ENCODE assay signal across 23 cellular contexts in the genomic region with DNA sequence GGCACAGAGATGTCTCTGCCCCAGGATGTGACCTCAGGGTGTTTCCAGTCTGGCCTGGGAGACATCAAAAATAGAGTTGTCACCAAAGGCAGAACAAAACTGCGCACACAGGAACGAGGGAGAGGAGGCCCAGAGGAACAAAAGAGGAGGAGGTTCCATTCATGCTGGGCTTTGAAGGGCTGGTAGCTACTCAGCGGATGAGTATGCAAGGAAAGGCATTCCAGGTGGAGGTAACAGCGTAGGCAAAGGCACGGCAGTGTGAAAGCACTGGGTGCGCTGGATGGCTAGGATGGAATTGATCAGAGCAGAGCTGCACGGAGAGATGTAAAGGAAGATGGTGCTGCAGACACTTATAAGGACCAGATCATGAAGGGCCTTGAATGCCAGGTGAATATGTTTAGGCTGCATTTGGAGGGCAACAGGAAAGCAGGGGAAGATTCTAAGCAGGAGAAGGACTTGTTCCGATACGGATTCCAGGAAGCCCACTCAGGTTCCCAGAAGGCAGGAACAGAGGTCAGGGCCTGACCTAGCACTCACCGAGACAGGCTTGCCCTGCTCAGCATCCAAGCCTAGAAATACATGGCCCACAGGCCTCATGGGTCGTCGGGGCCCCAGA. TPM values are rescaled to one million over a fixed set of nuclear protein-coding genes. Genes with fewer than 3 reads are reported as not detected.
DNase-seq lines count a peak whose midpoint lies in the region; ATAC-seq and TF ChIP-seq lines count a peak whose summit lies in the region.
"Had no signal": no experiment of that assay in that cellular context is flagged by ENCODE, and none has a peak within 500 bp of the region (broad histone marks: within the 10 kb centered on the region; RNA-seq: fewer than 3 reads in every experiment).

No MANE protein-coding gene starts in this region.

- H3K4me3 Mint-ChIP-seq in H9, result no peak overlapping the region
- H3K4me3 Mint-ChIP-seq in natural killer cell treated with Interleukin-12 subunit alpha and Interleukin-12 subunit beta and Interleukin-15 and Interleukin-18, amount 100 ng/mL, for 72 hours, result peak overlapping the region; percentile 13
- no peak overlapping the region for H3K4me3 Mint-ChIP-seq in stimulated activated naive B cell treated with anti-CD40 and anti-IgM and Interleukin-4, amounts not matched to agents 10 μg/mL and 1 μg/mL and 100 μg/mL, for 72 hours
- H3K4me3 Mint-ChIP-seq: CD4-positive, alpha-beta T cell had no signal

- no peak overlapping the region for H2BK20ac ChIP-seq in H9 (ENCODE audit: low read depth, low read length, poor library complexity, severe bottlenecking)

- H3K56ac ChIP-seq in H9 (ENCODE audit: insufficient read length, low read depth, low read length), result peak overlapping the region; percentile 5

- DNase-seq in H9 (no peak), caudate nucleus (lab: John Stamatoyannopoulos, UW) (no peak), COR-L47 (lab: John Stamatoyannopoulos, UW) (no peak), AG20443 (ENCODE audit: low spot score) (no peak), BE2C (no peak), mucosa of descending colon (no peak)
- DNase-seq in natural killer cell treated with Interleukin-12 subunit alpha and Interleukin-12 subunit beta and Interleukin-15 and Interleukin-18, amount 100 ng/mL, for 72 hours (ENCODE audit: low spot score), result no peak
- no peak for DNase-seq in stimulated activated naive B cell treated with anti-CD40 and anti-IgM and Interleukin-4, amounts not matched to agents 10 μg/mL and 1 μg/mL and 100 μg/mL, for 72 hours
- DNase-seq: Calu3; CD4-positive, alpha-beta T cell; DMS53; EL; GOT3; KG1; MV-4-11; NCI-H1417; NCI-H187 treated with DMSO at 0.1 percent for 48 hours; NCI-H226; NCI-H524; NCI-H82; SHP77 treated with DMSO at 0.1 percent for 48 hours had no signal

- H3K4me1 ChIP-seq in H9 (ENCODE audit: insufficient read depth, low read length), result peaks cover 3% of the 10 kb centered on the region; the same call in 1 of the 2 replicates
- peaks cover 15% of the 10 kb centered on the region for H3K4me1 ChIP-seq in BE2C
- no peaks in the 10 kb centered on the region for H3K4me1 ChIP-seq in mucosa of descending colon (ENCODE audit: low read depth)

- no CpG with 5 or more reads among the region's 12 CpGs for WGBS in H9 (ENCODE audit: extremely low coverage, insufficient read length, low lambda C conversion rate)

- H3K79me1 ChIP-seq in H9 (ENCODE audit: insufficient read depth, low read depth, low read length, poor library complexity, severe bottlenecking), result no peaks in the 10 kb centered on the region

- no peak overlapping the region for H2AK5ac ChIP-seq in H9 (ENCODE audit: insufficient read length, low read length)

- H3K9me3 ChIP-seq in H9 (ENCODE audit: control insufficient read depth, low read depth, low read length) (no peaks in the 10 kb centered on the region), BE2C (no peaks in the 10 kb centered on the region), mucosa of descending colon (no peaks in the 10 kb centered on the region)

- H3K4me1 Mint-ChIP-seq in H9, result peaks cover 10 to 17% of the 10 kb centered on the region in 2 experiments
- H3K4me1 Mint-ChIP-seq in natural killer cell treated with Interleukin-12 subunit alpha and Interleukin-12 subunit beta and Interleukin-15 and Interleukin-18, amount 100 ng/mL, for 72 hours (ENCODE audit: low read depth in 2 of 2), result peaks cover 35 to 46% of the 10 kb centered on the region in 2 donors
- H3K4me1 Mint-ChIP-seq in stimulated activated naive B cell treated with anti-CD40 and anti-IgM and Interleukin-4, amounts not matched to agents 10 μg/mL and 1 μg/mL and 100 μg/mL, for 72 hours, result peaks cover 7 to 11% of the 10 kb centered on the region in 2 donors

- H3K27me3 ChIP-seq in H9 (ENCODE audit: insufficient read depth, low read length) (no peaks in the 10 kb centered on the region; the same call in 1 of the 2 replicates), BE2C (no peaks in the 10 kb centered on the region)

- H3K27ac Mint-ChIP-seq in H9, result peak overlapping the region in 1 of 3 experiments; percentile 36; a peak in 1 of 7 replicates
- peak overlapping the region in 1 of 2 donors; percentile 49 for H3K27ac Mint-ChIP-seq in natural killer cell treated with Interleukin-12 subunit alpha and Interleukin-12 subunit beta and Interleukin-15 and Interleukin-18, amount 100 ng/mL, for 72 hours
- peak overlapping the region; percentile 21 for H3K27ac Mint-ChIP-seq in stimulated activated naive B cell treated with anti-CD40 and anti-IgM and Interleukin-4, amounts not matched to agents 10 μg/mL and 1 μg/mL and 100 μg/mL, for 72 hours
- H3K27ac Mint-ChIP-seq: CD4-positive, alpha-beta T cell had no signal

- no peak overlapping the region for H2BK12ac ChIP-seq in H9 (ENCODE audit: insufficient read length, low read depth, low read length)

- H3K79me2 ChIP-seq in H9 (ENCODE audit: insufficient read depth, low read length), result no peaks in the 10 kb centered on the region

- no peak overlapping the region for H3K4me3 ChIP-seq in BE2C (ENCODE audit: low read depth, low read length)
- H3K4me3 ChIP-seq in mucosa of descending colon, result no peak overlapping the region
- H3K4me3 ChIP-seq: GM12878 had no signal

- TF ChIP-seq CTCF in H9 (conservative IDR thresholded peaks at IDR 0.05), result no peak
- TF ChIP-seq CTCF in BE2C (IDR thresholded peaks at IDR 0.05; ENCODE audit: low read depth, low read length), result no peak
- no peak for TF ChIP-seq CTCF in mucosa of descending colon (IDR thresholded peaks at IDR 0.05)

- H4K91ac ChIP-seq in H9 (ENCODE audit: insufficient read length, low read depth, low read length), result no peak overlapping the region

- ATAC-seq in natural killer cell treated with Interleukin-12 subunit alpha and Interleukin-12 subunit beta and Interleukin-15 and Interleukin-18, amount 100 ng/mL, for 72 hours, result no peak
- ATAC-seq in stimulated activated naive B cell treated with anti-CD40 and anti-IgM and Interleukin-4, amounts not matched to agents 10 μg/mL and 1 μg/mL and 100 μg/mL, for 72 hours (replicated peaks), result no peak
- no peak for ATAC-seq in mucosa of descending colon
- ATAC-seq: GM12878, HepG2 had no signal

- no peaks in the 10 kb centered on the region; the same call in 1 of the 2 replicates for H3K27me3 Mint-ChIP-seq in H9 (ENCODE audit: low read depth)
- no peaks in the 10 kb centered on the region for H3K27me3 Mint-ChIP-seq in natural killer cell treated with Interleukin-12 subunit alpha and Interleukin-12 subunit beta and Interleukin-15 and Interleukin-18, amount 100 ng/mL, for 72 hours
- peaks cover 4 to 25% of the 10 kb centered on the region in 2 donors for H3K27me3 Mint-ChIP-seq in stimulated activated naive B cell treated with anti-CD40 and anti-IgM and Interleukin-4, amounts not matched to agents 10 μg/mL and 1 μg/mL and 100 μg/mL, for 72 hours

- H3K36me3 Mint-ChIP-seq in H9 (ENCODE audit: insufficient read depth in 1 of 3, low read depth in 3 of 3), result no peaks in the 10 kb centered on the region
- H3K36me3 Mint-ChIP-seq in natural killer cell treated with Interleukin-12 subunit alpha and Interleukin-12 subunit beta and Interleukin-15 and Interleukin-18, amount 100 ng/mL, for 72 hours, result no peaks in the 10 kb centered on the region
- H3K36me3 Mint-ChIP-seq in stimulated activated naive B cell treated with anti-CD40 and anti-IgM and Interleukin-4, amounts not matched to agents 10 μg/mL and 1 μg/mL and 100 μg/mL, for 72 hours, result no peaks in the 10 kb centered on the region

- no peak overlapping the region for H2AFZ ChIP-seq in H9 (ENCODE audit: low read length)

- H2BK5ac ChIP-seq in H9 (ENCODE audit: insufficient read length, low read length), result no peak overlapping the region

- H3K4me2 ChIP-seq in H9 (ENCODE audit: insufficient read depth, insufficient read length, low read length), result no peak overlapping the region

- H2BK15ac ChIP-seq in H9 (ENCODE audit: low read depth, low read length), result no peak overlapping the region

- H3K23me2 ChIP-seq in H9 (ENCODE audit: insufficient read length, low read depth, low read length, poor library complexity, severe bottlenecking), result no peaks in the 10 kb centered on the region

- H3K27ac ChIP-seq in H9 (ENCODE audit: insufficient read length, low read depth, low read length), result no peak overlapping the region
- H3K27ac ChIP-seq in caudate nucleus (ENCODE audit: low read depth, low read length), result peak overlapping the region; percentile 48

- H3K9ac ChIP-seq in H9 (ENCODE audit: extremely low read depth, insufficient read length, low read length), result no peak overlapping the region

- no peaks in the 10 kb centered on the region for H3K36me3 ChIP-seq in BE2C
- H3K36me3 ChIP-seq in mucosa of descending colon (ENCODE audit: low read depth), result no peaks in the 10 kb centered on the region

- no peak overlapping the region for H3K4ac ChIP-seq in H9 (ENCODE audit: low read depth, low read length)

- H3T11ph ChIP-seq in H9 (ENCODE audit: low read length), result no peak overlapping the region

- no peaks in the 10 kb centered on the region for H4K20me1 ChIP-seq in H9 (ENCODE audit: control insufficient read depth, insufficient read depth, insufficient read length)

- H3K14ac ChIP-seq in H9 (ENCODE audit: insufficient read depth, low read length), result no peak overlapping the region

- no peak overlapping the region for H3K18ac ChIP-seq in H9 (ENCODE audit: insufficient read length, low read depth, low read length)

- no peak overlapping the region for H4K5ac ChIP-seq in H9 (ENCODE audit: insufficient read length, low read depth, low read length)

- no peak overlapping the region for H3K23ac ChIP-seq in H9 (ENCODE audit: insufficient read length, low read depth, low read length)

- H3K9me3 Mint-ChIP-seq in H9, result no peaks in the 10 kb centered on the region
- no peaks in the 10 kb centered on the region for H3K9me3 Mint-ChIP-seq in natural killer cell treated with Interleukin-12 subunit alpha and Interleukin-12 subunit beta and Interleukin-15 and Interleukin-18, amount 100 ng/mL, for 72 hours
- H3K9me3 Mint-ChIP-seq in stimulated activated naive B cell treated with anti-CD40 and anti-IgM and Interleukin-4, amounts not matched to agents 10 μg/mL and 1 μg/mL and 100 μg/mL, for 72 hours, result no peaks in the 10 kb centered on the region
- H3K9me3 Mint-ChIP-seq: CD4-positive, alpha-beta T cell had no signal

- H4K8ac ChIP-seq in H9 (replicated peaks; ENCODE audit: insufficient read length, low read depth, low read length), result no peak overlapping the region

- no peak overlapping the region for H2BK120ac ChIP-seq in H9 (ENCODE audit: low read depth, low read length, poor library complexity, severe bottlenecking)

- intact Hi-C loops in mucosa of descending colon (cut with DNase I, micrococcal nuclease), result no loop called here

RNA-seq across cellular contexts. Expression of gene COL16A1, which starts 6.3 kb away (rescaled TPM):
- total RNA-seq in H9 (2021), result 6.2 and 6.5 TPM in 2 replicates
- 1 to 10 TPM in 1 of 2 donors, under 1 TPM in 1; 0.73 to 1.6 TPM for total RNA-seq in natural killer cell treated with Interleukin-12 subunit alpha and Interleukin-12 subunit beta and Interleukin-15 and Interleukin-18, amount 100 ng/mL, for 72 hours
- polyA plus RNA-seq in BE2C (2012; ENCODE audit: insufficient read depth, insufficient read length, low read depth), result 3.4 TPM
- total RNA-seq in mucosa of descending colon, result 10 to 100 TPM; 11.2 to 62.9 (median 19.3) TPM
- total RNA-seq: CD4-positive, alpha-beta T cell had no signal

RNA-seq across cellular contexts. Expression of gene PEF1, which starts 52.8 kb away (rescaled TPM):
- total RNA-seq in H9 (2021), result 40.3 and 43.3 TPM in 2 replicates
- 10 to 100 TPM; 45.5 to 55.9 TPM for total RNA-seq in natural killer cell treated with Interleukin-12 subunit alpha and Interleukin-12 subunit beta and Interleukin-15 and Interleukin-18, amount 100 ng/mL, for 72 hours
- 94.0 TPM for polyA plus RNA-seq in BE2C (2012; ENCODE audit: insufficient read depth, insufficient read length, low read depth)
- 10 to 100 TPM; 47.5 to 54.5 (median 52.9) TPM for total RNA-seq in mucosa of descending colon
